1 cellular context compared by ENCODE assay signal in genomic region chr7:143519411-143520131, GRCh38.
TF ChIP-seq lines count a peak whose summit lies in the region.

No MANE protein-coding gene starts in this region.

TF ChIP-seq in H1, 55 proteins besides CTCF, POLR2A, EP300 and RAD21 (continued from another document):
- TF ChIP-seq EGR1 (IDR thresholded peaks at IDR 0.05; ENCODE audit: borderline replicate concordance, low read depth, low read length) (no peak), PHF8 (conservative IDR thresholded peaks at IDR 0.05; ENCODE audit: low read depth, low read length) (no peak), CHD2 (IDR thresholded peaks at IDR 0.05; ENCODE audit: low read length) (no peak), NRF1 (IDR thresholded peaks at IDR 0.05; ENCODE audit: low read depth, low read length) (no peak), SP4 (IDR thresholded peaks at IDR 0.05; ENCODE audit: low read length) (no peak), BACH1 (IDR thresholded peaks at IDR 0.05; ENCODE audit: low read length) (no peak), JUN (IDR thresholded peaks at IDR 0.05; ENCODE audit: low read depth, low read length) (no peak), SP2 (IDR thresholded peaks at IDR 0.05; ENCODE audit: low read length) (no peak), TEAD4 (IDR thresholded peaks at IDR 0.05; ENCODE audit: low read depth, low read length) (no peak), ASH2L (IDR thresholded peaks at IDR 0.05; ENCODE audit: low read length) (no peak), CREB1 (IDR thresholded peaks at IDR 0.05) (no peak), KDM1A (IDR thresholded peaks at IDR 0.05; ENCODE audit: borderline replicate concordance, low read length) (no peak)
- TF ChIP-seq, protein P1, sequence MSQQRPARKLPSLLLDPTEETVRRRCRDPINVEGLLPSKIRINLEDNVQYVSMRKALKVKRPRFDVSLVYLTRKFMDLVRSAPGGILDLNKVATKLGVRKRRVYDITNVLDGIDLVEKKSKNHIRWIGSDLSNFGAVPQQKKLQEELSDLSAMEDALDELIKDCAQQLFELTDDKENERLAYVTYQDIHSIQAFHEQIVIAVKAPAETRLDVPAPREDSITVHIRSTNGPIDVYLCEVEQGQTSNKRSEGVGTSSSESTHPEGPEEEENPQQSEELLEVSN (IDR thresholded peaks at IDR 0.05) = no peak
